Comparison of ENCODE assay signal across 22 cellular contexts in the genomic region with DNA sequence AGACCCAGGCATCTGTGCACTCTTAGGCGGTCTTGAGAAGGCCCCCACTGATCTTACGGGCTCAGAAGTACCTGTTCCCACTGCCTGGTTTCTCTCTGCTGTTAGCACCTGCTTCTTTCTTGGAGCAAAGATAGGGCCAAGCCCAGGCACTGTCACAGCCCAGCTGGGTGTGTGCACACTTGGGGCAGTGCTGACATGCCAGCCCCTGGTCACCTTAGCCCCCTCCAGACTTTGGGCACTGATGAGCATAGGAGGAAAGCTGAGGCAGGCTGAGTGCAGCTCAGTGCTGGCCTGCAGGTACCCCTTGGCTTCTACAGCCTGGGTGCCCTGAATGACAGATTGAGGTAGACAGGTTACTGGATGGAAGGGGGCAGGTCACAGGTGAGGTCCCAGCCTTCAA.
"Had no signal": no experiment of that assay in that cellular context is flagged by ENCODE, and none has a peak within 500 bp of the region (broad histone marks: within the 10 kb centered on the region; RNA-seq: fewer than 3 reads in every experiment).

No MANE protein-coding gene starts in this region.

- ATAC-seq: effector memory CD8-positive, alpha-beta T cell; left ventricle myocardium superior; naive thymus-derived CD8-positive, alpha-beta T cell; pancreas; right lobe of liver had no signal

- H3K4me3 ChIP-seq: coronary artery, esophagus squamous epithelium, lower lobe of right lung, pancreas, right lobe of liver, smooth muscle cell, suprapubic skin, transverse colon, vagina had no signal

- DNase-seq: dermis blood vessel endothelial cell; effector memory CD8-positive, alpha-beta T cell; erythroblast; esophagus squamous epithelium; foreskin melanocyte; left ventricle myocardium superior; lower lobe of right lung; naive thymus-derived CD8-positive, alpha-beta T cell; nephron progenitor cell; occipital lobe; right lobe of liver; stimulated activated CD4-positive, alpha-beta T cell treated with anti-CD3 and anti-CD28 coated beads, Interleukin-12 subunit alpha, Interleukin-12 subunit beta, amount 100 ng/mL, for 4 hours; stimulated activated CD4-positive, alpha-beta T cell treated with anti-CD3 and anti-CD28 coated beads, Interleukin-1b, Interleukin-23, amount 100 ng/mL, for 48 hours; stimulated activated CD4-positive, alpha-beta T cell treated with anti-CD3 and anti-CD28 coated beads, Interleukin-4, amount 100 ng/mL, for 1 hour; stimulated activated CD8-positive, alpha-beta memory T cell treated with anti-CD3 and anti-CD28 coated beads, Interleukin-4, amount 100 ng/mL, for 48 hours; transverse colon had no signal

- H3K27me3 ChIP-seq: esophagus squamous epithelium, pancreas, right lobe of liver, suprapubic skin, transverse colon, vagina had no signal

- H3K4me3 Mint-ChIP-seq: effector memory CD8-positive, alpha-beta T cell; naive thymus-derived CD8-positive, alpha-beta T cell; nephron progenitor cell; stimulated activated naive CD8-positive, alpha-beta T cell treated with anti-CD3 and anti-CD28 coated beads, Interleukin-15, Interleukin-2, amounts not matched to agents 100 ng/mL and 50 ng/mL, for 24 hours had no signal

- H3K4me1 Mint-ChIP-seq: naive thymus-derived CD8-positive, alpha-beta T cell had no signal

- H3K27ac ChIP-seq: coronary artery, esophagus squamous epithelium, lower lobe of right lung, pancreas, right lobe of liver, suprapubic skin, transverse colon, vagina had no signal

- H3K27ac Mint-ChIP-seq: effector memory CD8-positive, alpha-beta T cell; naive thymus-derived CD8-positive, alpha-beta T cell; nephron progenitor cell had no signal

- H3K27me3 Mint-ChIP-seq: naive thymus-derived CD8-positive, alpha-beta T cell; stimulated activated naive CD8-positive, alpha-beta T cell treated with anti-CD3 and anti-CD28 coated beads, Interleukin-15, Interleukin-2, amounts not matched to agents 100 ng/mL and 50 ng/mL, for 24 hours had no signal
